1 cellular context compared by ENCODE assay signal in genomic region chr10:97135464-97135863, GRCh38.
TF ChIP-seq lines count a peak whose summit lies in the region.

No MANE protein-coding gene starts in this region.

TF ChIP-seq in GM23338, 12 proteins besides CTCF, POLR2A, EP300 and RAD21 (continued from another document):
- TF ChIP-seq ZNF462 (CRISPR knock-in tag; IDR thresholded peaks at IDR 0.05) (no peak), NANOG (IDR thresholded peaks at IDR 0.05; ENCODE audit: borderline replicate concordance) (no peak), EZH2phosphoT487 (IDR thresholded peaks at IDR 0.05; ENCODE audit: unreplicated experiment) (no peak)
